ENCODE assay signal across 1 cellular context in genomic region chr19:7562646-7563393, GRCh38.
TF ChIP-seq lines count a peak whose summit lies in the region.

No MANE protein-coding gene starts in this region.

TF ChIP-seq in K562, 482 proteins besides CTCF, POLR2A, EP300 and RAD21 (continued from another document and continues in another):
- TF ChIP-seq, protein P1, sequence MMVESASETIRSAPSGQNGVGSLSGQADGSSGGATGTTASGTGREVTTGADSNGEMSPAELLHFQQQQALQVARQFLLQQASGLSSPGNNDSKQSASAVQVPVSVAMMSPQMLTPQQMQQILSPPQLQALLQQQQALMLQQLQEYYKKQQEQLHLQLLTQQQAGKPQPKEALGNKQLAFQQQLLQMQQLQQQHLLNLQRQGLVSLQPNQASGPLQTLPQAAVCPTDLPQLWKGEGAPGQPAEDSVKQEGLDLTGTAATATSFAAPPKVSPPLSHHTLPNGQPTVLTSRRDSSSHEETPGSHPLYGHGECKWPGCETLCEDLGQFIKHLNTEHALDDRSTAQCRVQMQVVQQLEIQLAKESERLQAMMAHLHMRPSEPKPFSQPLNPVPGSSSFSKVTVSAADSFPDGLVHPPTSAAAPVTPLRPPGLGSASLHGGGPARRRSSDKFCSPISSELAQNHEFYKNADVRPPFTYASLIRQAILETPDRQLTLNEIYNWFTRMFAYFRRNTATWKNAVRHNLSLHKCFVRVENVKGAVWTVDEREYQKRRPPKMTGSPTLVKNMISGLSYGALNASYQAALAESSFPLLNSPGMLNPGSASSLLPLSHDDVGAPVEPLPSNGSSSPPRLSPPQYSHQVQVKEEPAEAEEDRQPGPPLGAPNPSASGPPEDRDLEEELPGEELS (CRISPR knock-in tag; IDR thresholded peaks at IDR 0.05; ENCODE audit: borderline replicate concordance): peak; percentile 98
- TF ChIP-seq STAG1 (CRISPR knock-in tag; IDR thresholded peaks at IDR 0.05; ENCODE audit: borderline replicate concordance): peak; percentile 98
- TF ChIP-seq AFF1 (IDR thresholded peaks at IDR 0.05; ENCODE audit: low read depth in 1 of 2, partially characterized antibody in 2 of 2): peak in 1 of 2 experiments; percentile 100
- no peak for TF ChIP-seq SAFB2 (IDR thresholded peaks at IDR 0.05; ENCODE audit: borderline replicate concordance, low read depth, low read length, severe bottlenecking)
- peak; percentile 99 for TF ChIP-seq ZNF766 (CRISPR knock-in tag; conservative IDR thresholded peaks at IDR 0.05)
- no peak for TF ChIP-seq SNIP1 (IDR thresholded peaks at IDR 0.05; ENCODE audit: low read depth)
- TF ChIP-seq ZNF282 (CRISPR knock-in tag; IDR thresholded peaks at IDR 0.05): peak; percentile 98; the same call in 1 of the 2 replicates
- TF ChIP-seq SIRT6 (IDR thresholded peaks at IDR 0.05; ENCODE audit: low read depth, low read length): no peak
- no peak for TF ChIP-seq CTBP1 (IDR thresholded peaks at IDR 0.05; ENCODE audit: borderline replicate concordance)
- TF ChIP-seq MYNN (IDR thresholded peaks at IDR 0.05): no peak
- peak; percentile 97 for TF ChIP-seq MYNN (CRISPR knock-in tag; IDR thresholded peaks at IDR 0.05)
- TF ChIP-seq ZNF644 (tag; IDR thresholded peaks at IDR 0.05; ENCODE audit: low read depth): peak; percentile 98
- TF ChIP-seq, protein P2, sequence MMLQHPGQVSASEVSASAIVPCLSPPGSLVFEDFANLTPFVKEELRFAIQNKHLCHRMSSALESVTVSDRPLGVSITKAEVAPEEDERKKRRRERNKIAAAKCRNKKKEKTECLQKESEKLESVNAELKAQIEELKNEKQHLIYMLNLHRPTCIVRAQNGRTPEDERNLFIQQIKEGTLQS (IDR thresholded peaks at IDR 0.05): no peak
- TF ChIP-seq, protein P2 (CRISPR knock-in tag; conservative IDR thresholded peaks at IDR 0.05): 0 out of 2 replicates have a peak, but pooled peaks have one; percentile 20
- peak; percentile 99 for TF ChIP-seq ZNF197 (CRISPR knock-in tag; IDR thresholded peaks at IDR 0.05; ENCODE audit: low read depth)
- peak; percentile 61 for TF ChIP-seq CXXC5 (CRISPR knock-in tag; IDR thresholded peaks at IDR 0.05)
- TF ChIP-seq XRCC4 (IDR thresholded peaks at IDR 0.05; ENCODE audit: extremely low read depth, insufficient read depth, insufficient read length): no peak
- no peak for TF ChIP-seq STAT5B (CRISPR knock-in tag; IDR thresholded peaks at IDR 0.05)
- peak; percentile 53; the same call in 1 of the 2 replicates for TF ChIP-seq MECOM (CRISPR knock-in tag; IDR thresholded peaks at IDR 0.05)
- TF ChIP-seq ZNF280A (IDR thresholded peaks at IDR 0.05; ENCODE audit: low read depth, partially characterized antibody): no peak
- TF ChIP-seq, protein P3, sequence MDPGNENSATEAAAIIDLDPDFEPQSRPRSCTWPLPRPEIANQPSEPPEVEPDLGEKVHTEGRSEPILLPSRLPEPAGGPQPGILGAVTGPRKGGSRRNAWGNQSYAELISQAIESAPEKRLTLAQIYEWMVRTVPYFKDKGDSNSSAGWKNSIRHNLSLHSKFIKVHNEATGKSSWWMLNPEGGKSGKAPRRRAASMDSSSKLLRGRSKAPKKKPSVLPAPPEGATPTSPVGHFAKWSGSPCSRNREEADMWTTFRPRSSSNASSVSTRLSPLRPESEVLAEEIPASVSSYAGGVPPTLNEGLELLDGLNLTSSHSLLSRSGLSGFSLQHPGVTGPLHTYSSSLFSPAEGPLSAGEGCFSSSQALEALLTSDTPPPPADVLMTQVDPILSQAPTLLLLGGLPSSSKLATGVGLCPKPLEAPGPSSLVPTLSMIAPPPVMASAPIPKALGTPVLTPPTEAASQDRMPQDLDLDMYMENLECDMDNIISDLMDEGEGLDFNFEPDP (CRISPR knock-in tag; IDR thresholded peaks at IDR 0.05): no peak
- TF ChIP-seq GABPB1 (CRISPR knock-in tag; IDR thresholded peaks at IDR 0.05): peak; percentile 91
- no peak for TF ChIP-seq NFATC3 (IDR thresholded peaks at IDR 0.05)
- TF ChIP-seq FOXK2 (conservative IDR thresholded peaks at IDR 0.05 in 1 of 2, IDR thresholded peaks at IDR 0.05 in 1 of 2; ENCODE audit: low read depth in 2 of 2): no peak
- no peak for TF ChIP-seq MEF2A (IDR thresholded peaks at IDR 0.05; ENCODE audit: control insufficient read depth, low read depth, low read length)
- peak; percentile 92 for TF ChIP-seq NR2C2 (CRISPR knock-in tag; IDR thresholded peaks at IDR 0.05)
- TF ChIP-seq NR2C2 (tag; IDR thresholded peaks at IDR 0.05): 0 out of 2 replicates have a peak, but pooled peaks have one; percentile 28
- TF ChIP-seq TBL1XR1 (IDR thresholded peaks at IDR 0.05; ENCODE audit: low read length in 2 of 2): no peak
- no peak for TF ChIP-seq SPI1 (IDR thresholded peaks at IDR 0.05; ENCODE audit: borderline replicate concordance, low read depth, low read length)
- peak; percentile 99 for TF ChIP-seq TGIF2 (CRISPR knock-in tag; IDR thresholded peaks at IDR 0.05)
- TF ChIP-seq RFX5 (IDR thresholded peaks at IDR 0.05; ENCODE audit: low read depth, low read length): peak; percentile 68
- peak; percentile 44; the same call in 1 of the 2 replicates for TF ChIP-seq TCF3 (CRISPR knock-in tag; IDR thresholded peaks at IDR 0.05)
- TF ChIP-seq, protein P4, sequence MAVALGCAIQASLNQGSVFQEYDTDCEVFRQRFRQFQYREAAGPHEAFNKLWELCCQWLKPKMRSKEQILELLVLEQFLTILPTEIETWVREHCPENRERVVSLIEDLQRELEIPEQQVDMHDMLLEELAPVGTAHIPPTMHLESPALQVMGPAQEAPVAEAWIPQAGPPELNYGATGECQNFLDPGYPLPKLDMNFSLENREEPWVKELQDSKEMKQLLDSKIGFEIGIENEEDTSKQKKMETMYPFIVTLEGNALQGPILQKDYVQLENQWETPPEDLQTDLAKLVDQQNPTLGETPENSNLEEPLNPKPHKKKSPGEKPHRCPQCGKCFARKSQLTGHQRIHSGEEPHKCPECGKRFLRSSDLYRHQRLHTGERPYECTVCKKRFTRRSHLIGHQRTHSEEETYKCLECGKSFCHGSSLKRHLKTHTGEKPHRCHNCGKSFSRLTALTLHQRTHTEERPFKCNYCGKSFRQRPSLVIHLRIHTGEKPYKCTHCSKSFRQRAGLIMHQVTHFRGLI (CRISPR knock-in tag; IDR thresholded peaks at IDR 0.05): no peak
- no peak for TF ChIP-seq KDM2B (CRISPR knock-in tag; IDR thresholded peaks at IDR 0.05)
- no peak for TF ChIP-seq BDP1 (IDR thresholded peaks at IDR 0.05; ENCODE audit: insufficient read depth, insufficient read length)
- no peak for TF ChIP-seq TAF7 (tag; IDR thresholded peaks at IDR 0.05)
- TF ChIP-seq DLX4 (CRISPR knock-in tag; IDR thresholded peaks at IDR 0.05): no peak
- no peak for TF ChIP-seq ARID2 (IDR thresholded peaks at IDR 0.05)
- TF ChIP-seq, protein P5, sequence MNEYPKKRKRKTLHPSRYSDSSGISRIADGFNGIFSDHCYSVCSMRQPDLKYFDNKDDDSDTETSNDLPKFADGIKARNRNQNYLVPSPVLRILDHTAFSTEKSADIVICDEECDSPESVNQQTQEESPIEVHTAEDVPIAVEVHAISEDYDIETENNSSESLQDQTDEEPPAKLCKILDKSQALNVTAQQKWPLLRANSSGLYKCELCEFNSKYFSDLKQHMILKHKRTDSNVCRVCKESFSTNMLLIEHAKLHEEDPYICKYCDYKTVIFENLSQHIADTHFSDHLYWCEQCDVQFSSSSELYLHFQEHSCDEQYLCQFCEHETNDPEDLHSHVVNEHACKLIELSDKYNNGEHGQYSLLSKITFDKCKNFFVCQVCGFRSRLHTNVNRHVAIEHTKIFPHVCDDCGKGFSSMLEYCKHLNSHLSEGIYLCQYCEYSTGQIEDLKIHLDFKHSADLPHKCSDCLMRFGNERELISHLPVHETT (CRISPR knock-in tag; conservative IDR thresholded peaks at IDR 0.05 in 1 of 2, IDR thresholded peaks at IDR 0.05 in 1 of 2): peak; percentile 94 to 99
- TF ChIP-seq E4F1 (CRISPR knock-in tag; IDR thresholded peaks at IDR 0.05; ENCODE audit: borderline replicate concordance): no peak
- TF ChIP-seq RAD51 (IDR thresholded peaks at IDR 0.05; ENCODE audit: borderline replicate concordance, low read depth): no peak
- peak in 1 of 2 experiments; percentile 93; a peak in 2 of 4 replicates for TF ChIP-seq FOXA3 (CRISPR knock-in tag; conservative IDR thresholded peaks at IDR 0.05 in 1 of 2, IDR thresholded peaks at IDR 0.05 in 1 of 2)
- TF ChIP-seq ZNF512 (tag; IDR thresholded peaks at IDR 0.05): no peak
- TF ChIP-seq ZNF316 (IDR thresholded peaks at IDR 0.05): no peak
- TF ChIP-seq ETV6 (IDR thresholded peaks at IDR 0.05; ENCODE audit: borderline replicate concordance in 1 of 2, low read depth in 2 of 2, low read length in 1 of 2): no peak
- peak; percentile 97; the same call in 1 of the 2 replicates for TF ChIP-seq ETV6 (CRISPR knock-in tag; IDR thresholded peaks at IDR 0.05; ENCODE audit: borderline replicate concordance)
- peak; percentile 66; the same call in 1 of the 2 replicates for TF ChIP-seq PTTG1 (tag; IDR thresholded peaks at IDR 0.05; ENCODE audit: low read depth)
- no peak for TF ChIP-seq NCOR1 (IDR thresholded peaks at IDR 0.05)
- peak; percentile 98 for TF ChIP-seq IRF2 (CRISPR knock-in tag; IDR thresholded peaks at IDR 0.05)
- TF ChIP-seq EHMT2 (IDR thresholded peaks at IDR 0.05): peak; percentile 100
- TF ChIP-seq ZFPM2 (CRISPR knock-in tag; IDR thresholded peaks at IDR 0.05): no peak
